8 cellular contexts compared by ENCODE assay signal in the genomic region with DNA sequence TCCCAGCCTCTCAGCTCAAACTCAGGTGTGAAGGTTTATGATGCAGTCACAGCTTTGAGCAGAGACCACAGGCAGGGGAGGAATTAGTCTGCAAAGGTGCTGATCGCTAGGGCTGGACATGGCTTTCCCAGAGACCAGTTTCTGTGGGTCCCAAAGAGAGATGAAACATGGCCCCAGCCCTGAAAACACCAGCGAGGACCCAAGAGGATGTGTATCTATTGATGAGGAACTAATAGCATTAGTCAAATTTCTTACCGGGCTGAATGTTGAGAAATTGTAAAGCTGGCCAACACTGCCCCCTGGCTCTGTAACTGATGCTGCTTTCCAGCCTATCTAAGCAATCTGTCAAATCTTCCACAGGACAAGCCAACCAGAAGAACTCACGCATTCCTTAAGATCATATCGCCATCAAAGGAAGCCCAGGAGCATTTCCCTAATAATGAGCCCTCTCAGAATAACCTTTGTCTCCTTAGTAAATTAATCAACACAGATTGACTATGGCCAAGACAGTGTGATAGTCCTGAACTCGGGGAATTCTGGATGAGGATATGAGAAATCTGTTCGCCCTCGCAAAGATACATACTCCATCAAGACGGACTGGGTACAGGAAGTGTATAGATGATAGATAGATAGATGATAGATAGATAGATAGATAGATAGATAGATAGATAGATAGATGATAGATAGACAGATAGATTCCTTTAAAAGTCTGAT. TPM values are rescaled to one million over a fixed set of nuclear protein-coding genes. Genes with fewer than 3 reads are reported as not detected.
DNase-seq lines count a peak whose midpoint lies in the region; ATAC-seq and TF ChIP-seq lines count a peak whose summit lies in the region.

No MANE protein-coding gene starts in this region.

- H3K27me3 Mint-ChIP-seq in activated T-cell treated with anti-CD3 and anti-CD28 coated beads, Interleukin-2, amount 50 U/mL, for 4 hours (ENCODE audit: low read depth): peaks cover 21% of the 10 kb centered on the region
- peaks cover 53% of the 10 kb centered on the region for H3K27me3 Mint-ChIP-seq in type B pancreatic cell

- TF ChIP-seq CTCF in type B pancreatic cell (conservative IDR thresholded peaks at IDR 0.05): peak; percentile 89

- peak; percentile 63 for ATAC-seq in HG02798 (IDR thresholded peaks at IDR 0.05; ENCODE audit: poor library complexity, unreplicated experiment)
- ATAC-seq in activated T-cell treated with anti-CD3 and anti-CD28 coated beads, Interleukin-2, amount 50 U/mL, for 4 hours: peak; percentile 59 to 74

- H3K4me3 Mint-ChIP-seq in activated T-cell treated with anti-CD3 and anti-CD28 coated beads, Interleukin-2, amount 50 U/mL, for 4 hours: no peak overlapping the region
- no peak overlapping the region for H3K4me3 Mint-ChIP-seq in type B pancreatic cell

- H2BK5ac ChIP-seq in neuronal stem cell (ENCODE audit: low read length): no peak overlapping the region

- no peak overlapping the region for H3K4me3 ChIP-seq in neuronal stem cell (ENCODE audit: low read length in 2 of 2)

- no peak overlapping the region for H2AFZ ChIP-seq in neuronal stem cell (ENCODE audit: low read length)

- peaks cover 0 to 52% (median 37%) of the 10 kb centered on the region in 3 experiments for H3K27me3 ChIP-seq in neuronal stem cell (ENCODE audit: control insufficient read depth in 3 of 3, insufficient read depth in 3 of 3, low read depth in 1 of 3, low read length in 3 of 3)

- no peaks in the 10 kb centered on the region for H3K36me3 Mint-ChIP-seq in activated T-cell treated with anti-CD3 and anti-CD28 coated beads, Interleukin-2, amount 50 U/mL, for 4 hours (ENCODE audit: insufficient read depth)
- H3K36me3 Mint-ChIP-seq in type B pancreatic cell: no peaks in the 10 kb centered on the region

- DNase-seq in SKM-1 treated with dmso at 0.1 percent for 144 hours (lab: John Stamatoyannopoulos, UW; ENCODE audit: unreplicated experiment): peak; percentile 45
- no peak for DNase-seq in SKM-1 (lab: John Stamatoyannopoulos, UW; ENCODE audit: unreplicated experiment)
- DNase-seq in NCI-H69 (lab: John Stamatoyannopoulos, UW): peak; percentile 68
- DNase-seq in activated T-cell treated with anti-CD3 and anti-CD28 coated beads, Interleukin-2, amount 50 U/mL, for 4 hours: peak; percentile 63
- peak; percentile 82 for DNase-seq in fibroblast of peridontal ligament (ENCODE audit: extremely low read depth)
- peak; percentile 72 for DNase-seq in neuronal stem cell (ENCODE audit: low spot score)
- DNase-seq in type B pancreatic cell (ENCODE audit: extremely low spot score, unreplicated experiment): no peak

- peaks cover 0 to 10% of the 10 kb centered on the region in 2 donors for H3K4me1 ChIP-seq in neuronal stem cell (ENCODE audit: control insufficient read depth in 2 of 2, insufficient read depth in 1 of 2, low read depth in 1 of 2, low read length in 2 of 2)

- H3K18ac ChIP-seq in neuronal stem cell (ENCODE audit: low read length): peak overlapping the region; percentile 31

- no peak overlapping the region for H3K23ac ChIP-seq in neuronal stem cell (ENCODE audit: low read depth, low read length, poor library complexity)

- H2BK15ac ChIP-seq in neuronal stem cell (ENCODE audit: low read length): no peak overlapping the region

- no CpG with 5 or more reads among the region's 9 CpGs for WGBS in neuronal stem cell (ENCODE audit: extremely low coverage in 2 of 2, insufficient read length in 2 of 2, insufficient replicate concordance in 1 of 2), 2 donors

- H2BK12ac ChIP-seq in neuronal stem cell (ENCODE audit: low read length): no peak overlapping the region

- no peak overlapping the region for H3K9ac ChIP-seq in neuronal stem cell (ENCODE audit: low read depth, low read length, poor library complexity)

- H3K4ac ChIP-seq in neuronal stem cell (ENCODE audit: low read length): no peak overlapping the region

- H3K14ac ChIP-seq in neuronal stem cell (ENCODE audit: low read length): no peak overlapping the region

- no peak overlapping the region for H4K8ac ChIP-seq in neuronal stem cell (ENCODE audit: low read depth, low read length)

- no peak overlapping the region for H4K91ac ChIP-seq in neuronal stem cell (ENCODE audit: low read depth, low read length, poor library complexity)

- H3K4me1 Mint-ChIP-seq in activated T-cell treated with anti-CD3 and anti-CD28 coated beads, Interleukin-2, amount 50 U/mL, for 4 hours (ENCODE audit: low read depth): peaks cover 6% of the 10 kb centered on the region
- H3K4me1 Mint-ChIP-seq in type B pancreatic cell (ENCODE audit: unreplicated experiment): peaks cover 6% of the 10 kb centered on the region

- H3K27ac Mint-ChIP-seq in type B pancreatic cell: no peak overlapping the region

- H3K27ac ChIP-seq in neuronal stem cell (replicated peaks; ENCODE audit: low read length): no peak overlapping the region

- peaks cover 3% of the 10 kb centered on the region for H3K79me1 ChIP-seq in neuronal stem cell (ENCODE audit: low read depth, low read length)

- peaks cover 0 to 1% of the 10 kb centered on the region in 2 donors for H3K36me3 ChIP-seq in neuronal stem cell (replicated peaks in 1 of 2; ENCODE audit: control insufficient read depth in 2 of 2, insufficient read depth in 2 of 2, low read length in 2 of 2)

- H2BK120ac ChIP-seq in neuronal stem cell (ENCODE audit: low read depth, low read length): no peak overlapping the region

- H3K4me2 ChIP-seq in neuronal stem cell (ENCODE audit: insufficient read depth, low read length, poor library complexity, severe bottlenecking): no peak overlapping the region

- peak overlapping the region; percentile 33 for H2AK5ac ChIP-seq in neuronal stem cell (ENCODE audit: low read depth, low read length)

- H3K9me3 ChIP-seq in neuronal stem cell (replicated peaks in 1 of 2; ENCODE audit: control insufficient read depth in 2 of 2, insufficient read depth in 1 of 2, low read depth in 1 of 2, low read length in 2 of 2): peaks cover 0 to 9% of the 10 kb centered on the region in 2 donors

- no peaks in the 10 kb centered on the region for H3K9me3 Mint-ChIP-seq in activated T-cell treated with anti-CD3 and anti-CD28 coated beads, Interleukin-2, amount 50 U/mL, for 4 hours
- H3K9me3 Mint-ChIP-seq in type B pancreatic cell: no peaks in the 10 kb centered on the region

RNA-seq across cellular contexts. Expression of a gene that starts 7.8 kb away (rescaled TPM):
- 1 to 10 TPM; 5.4 to 8.8 (median 8.0) TPM for total RNA-seq in activated T-cell treated with anti-CD3 and anti-CD28 coated beads, Interleukin-2, amount 50 U/mL, for 4 hours
- polyA plus RNA-seq in neuronal stem cell (2013, experiment 1 of 2): 0.24 TPM
- polyA plus RNA-seq in neuronal stem cell (2013, experiment 2 of 2): 0.26 TPM
- total RNA-seq in type B pancreatic cell (ENCODE audit: low replicate concordance): 22.2 and 27.5 TPM in 2 replicates

RNA-seq across cellular contexts. Expression of a gene that starts 16.2 kb away (rescaled TPM):
- not detected for total RNA-seq in activated T-cell treated with anti-CD3 and anti-CD28 coated beads, Interleukin-2, amount 50 U/mL, for 4 hours
- 0.73 TPM for polyA plus RNA-seq in neuronal stem cell (2013, experiment 1 of 2)
- 0.78 TPM for polyA plus RNA-seq in neuronal stem cell (2013, experiment 2 of 2)
- total RNA-seq in type B pancreatic cell (ENCODE audit: low replicate concordance): not detected in 2 replicates

Comparison
In these comparisons a context has a peak if more than half of its experiments do, and no peak if none do; other contexts are left out.
1. DNase-seq: peak in SKM-1 treated with dmso at 0.1 percent for 144 hours (single experiment), NCI-H69 (single experiment), activated T-cell treated with anti-CD3 and anti-CD28 coated beads, Interleukin-2, amount 50 U/mL, for 4 hours (single experiment), fibroblast of peridontal ligament (single experiment) and neuronal stem cell (single experiment); none in SKM-1 (single experiment) and type B pancreatic cell (single experiment).